ENCODE assay signal across 10 cellular contexts in the genomic region with DNA sequence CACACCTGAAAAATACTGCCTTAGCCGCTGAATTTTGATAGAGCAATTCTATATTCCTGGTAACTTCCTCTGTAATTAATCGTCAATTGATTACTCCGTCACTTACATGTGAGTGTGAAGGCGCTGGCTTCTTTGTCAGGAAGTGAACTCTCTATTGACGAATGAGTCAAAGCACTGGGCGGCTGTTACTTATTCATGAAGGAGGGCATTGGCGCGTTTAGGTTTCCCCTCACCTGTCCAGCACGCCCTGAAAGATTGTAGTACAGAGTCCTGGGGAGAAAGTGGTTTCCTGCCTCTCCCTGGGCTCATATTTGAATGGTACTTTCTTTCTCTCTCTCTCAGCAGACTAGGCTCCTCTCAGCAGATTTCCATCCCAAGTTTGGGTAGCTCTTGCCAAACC. TPM values are rescaled to one million over a fixed set of nuclear protein-coding genes. Genes with fewer than 3 reads are reported as not detected.
DNase-seq lines count a peak whose midpoint lies in the region; ATAC-seq and TF ChIP-seq lines count a peak whose summit lies in the region.
"Had no signal": no experiment of that assay in that cellular context is flagged by ENCODE, and none has a peak within 500 bp of the region (broad histone marks: within the 10 kb centered on the region; RNA-seq: fewer than 3 reads in every experiment).

No MANE protein-coding gene starts in this region.

- peak overlapping the region; percentile 96 for H3K27ac ChIP-seq in PC-3 (ENCODE audit: low read length)
- peak overlapping the region; percentile 61 for H3K27ac ChIP-seq in epithelial cell of prostate
- peak overlapping the region; percentile 54 to 96 (median 89) for H3K27ac ChIP-seq in stomach
- H3K27ac ChIP-seq: C4-2B had no signal

- H3K9me3 ChIP-seq in PC-3 (ENCODE audit: low read length) (no peaks in the 10 kb centered on the region), stomach (no peaks in the 10 kb centered on the region)

- H3K9ac ChIP-seq in PC-3 (ENCODE audit: low read length), result peak overlapping the region; percentile 88

- no peak overlapping the region for H2AFZ ChIP-seq in PC-3 (ENCODE audit: low read length)

- TF ChIP-seq CTCF in PC-3 (conservative IDR thresholded peaks at IDR 0.05; ENCODE audit: low read depth, low read length) (no peak), stomach (IDR thresholded peaks at IDR 0.05) (no peak)

- H3K9me2 ChIP-seq in PC-3 (replicated peaks; ENCODE audit: low read length), result no peaks in the 10 kb centered on the region

- no peak for TF ChIP-seq EP300 in stomach (IDR thresholded peaks at IDR 0.05)

- peak overlapping the region; percentile 68 for H3K4me2 ChIP-seq in PC-3 (ENCODE audit: low read length)

- intact Hi-C loops in Right ventricle myocardium inferior (cut with DNase I), result no loop called here
- intact Hi-C loops in left ventricle myocardium superior (cut with micrococcal nuclease), result no loop called here
- intact Hi-C loops in PC-3 (cut with micrococcal nuclease), result no loop called here
- intact Hi-C loops in stomach (cut with DNase I; ENCODE audit: low total_unique reads), result no loop called here

- no peak for TF ChIP-seq POLR2A in stomach (IDR thresholded peaks at IDR 0.05)

- H3K4me3 ChIP-seq in PC-3 (ENCODE audit: low read length) (0 out of 2 replicates have a peak overlapping the region, but pooled peaks have one; percentile 12), stomach (no peak overlapping the region)

- peaks cover 8% of the 10 kb centered on the region for H3K79me2 ChIP-seq in PC-3 (ENCODE audit: low read length)

- H3F3A ChIP-seq in PC-3 (ENCODE audit: low read length, unreplicated experiment), result peaks cover 33% of the 10 kb centered on the region

- no peaks in the 10 kb centered on the region for H4K20me1 ChIP-seq in PC-3 (ENCODE audit: low read length)

- BruUV-seq in PC-3 (replicated peaks; lab: Mats Ljungman, UMichigan), result no TSS peak

- H3K36me3 ChIP-seq in PC-3 (ENCODE audit: low read depth, low read length) (no peaks in the 10 kb centered on the region), stomach (no peaks in the 10 kb centered on the region)

- DNase-seq in Right ventricle myocardium inferior (ENCODE audit: missing footprints), result peak; percentile 35
- no peak for DNase-seq in left ventricle myocardium superior
- DNase-seq in PC-3, result peak; percentile 96
- DNase-seq in epithelial cell of prostate (ENCODE audit: low read depth, low spot score), result peak; percentile 85
- peak; percentile 68 for DNase-seq in stomach
- no peak for DNase-seq in NCI-H1048 (lab: John Stamatoyannopoulos, UW)
- DNase-seq: occipital lobe had no signal

- CTCF ChIA-PET in PC-3 (lab: Charles Lee), result no interaction called here

- POLR2A ChIA-PET in PC-3 (lab: Charles Lee; ENCODE audit: unreplicated experiment), result no interaction called here

- 21 to 56% (median 28%) methylated on average over 9 of the region's 9 CpGs for WGBS in stomach, 5 donors

- no peak for ATAC-seq in Right ventricle myocardium inferior
- ATAC-seq in left ventricle myocardium superior, result no peak
- peak; percentile 7 for ATAC-seq in PC-3
- ATAC-seq in HG03439 (IDR thresholded peaks at IDR 0.05; ENCODE audit: unreplicated experiment), result no peak
- ATAC-seq in HG02798 (IDR thresholded peaks at IDR 0.05; ENCODE audit: poor library complexity, unreplicated experiment), result no peak

- no peaks in the 10 kb centered on the region for H3K27me3 ChIP-seq in PC-3 (ENCODE audit: low read length)
- no peaks in the 10 kb centered on the region for H3K27me3 ChIP-seq in stomach

- H3K4me1 ChIP-seq in PC-3 (ENCODE audit: insufficient read depth, low read length) (peaks cover 89% of the 10 kb centered on the region), stomach (peaks cover 19 to 74% (median 31%) of the 10 kb centered on the region in 4 donors)

RNA-seq across cellular contexts. Expression of a gene that starts 21.0 kb away (rescaled TPM):
- total RNA-seq in Right ventricle myocardium inferior, result 12.2 TPM
- total RNA-seq in left ventricle myocardium superior, result 11.1 TPM
- total RNA-seq in PC-3 (2014; rRNA removed), result 103 and 125 TPM in 2 replicates
- 10 to 100 TPM; 48.4 to 62.9 (median 52.2) TPM for total RNA-seq in stomach
- 10 to 100 TPM; 18.7 to 46.9 (median 39.7) TPM for polyA plus RNA-seq in stomach

RNA-seq across cellular contexts. Expression of a gene that starts 39.6 kb away (rescaled TPM):
- total RNA-seq in Right ventricle myocardium inferior (16.7 TPM), left ventricle myocardium superior (18.3 TPM), PC-3 (2014; rRNA removed) (40.6 and 47.0 TPM in 2 replicates), stomach (100 to 1,000 TPM in 2 of 5 donors, 10 to 100 TPM in 3; 27.8 to 209 (median 41.7) TPM)
- polyA plus RNA-seq in stomach, result 10 to 100 TPM; 11.9 to 19.1 (median 14.9) TPM

Comparison
In these comparisons a context has a peak if more than half of its experiments do, and no peak if none do; other contexts are left out.
1. DNase-seq: peak in Right ventricle myocardium inferior (single experiment), PC-3 (single experiment), epithelial cell of prostate (single experiment) and stomach (single experiment); none in left ventricle myocardium superior (single experiment) and NCI-H1048 (single experiment).
2. Peak in every context shown above with its lines, with median percentiles within 50 percentile points of each other: H3K27ac ChIP-seq.